Comparison of ENCODE assay signal across 1 cellular context in genomic region chrX:53684415-53685192, GRCh38.
TF ChIP-seq lines count a peak whose summit lies in the region.

No MANE protein-coding gene starts in this region.

TF ChIP-seq in GM12878, 131 proteins besides CTCF, POLR2A, EP300 and RAD21 (continued from another document):
- no peak for TF ChIP-seq E4F1 (IDR thresholded peaks at IDR 0.05; ENCODE audit: borderline replicate concordance, partially characterized antibody)
- no peak for TF ChIP-seq ATF3 (IDR thresholded peaks at IDR 0.05; ENCODE audit: borderline replicate concordance, extremely low read depth, low read depth, low read length)
- TF ChIP-seq SIX5 (IDR thresholded peaks at IDR 0.05; ENCODE audit: low read depth, low read length, severe bottlenecking) = no peak
- no peak for TF ChIP-seq TCF3 (IDR thresholded peaks at IDR 0.05; ENCODE audit: borderline replicate concordance, insufficient read depth, low read depth, low read length)
